ENCODE assay signal across 8 cellular contexts in the genomic region with DNA sequence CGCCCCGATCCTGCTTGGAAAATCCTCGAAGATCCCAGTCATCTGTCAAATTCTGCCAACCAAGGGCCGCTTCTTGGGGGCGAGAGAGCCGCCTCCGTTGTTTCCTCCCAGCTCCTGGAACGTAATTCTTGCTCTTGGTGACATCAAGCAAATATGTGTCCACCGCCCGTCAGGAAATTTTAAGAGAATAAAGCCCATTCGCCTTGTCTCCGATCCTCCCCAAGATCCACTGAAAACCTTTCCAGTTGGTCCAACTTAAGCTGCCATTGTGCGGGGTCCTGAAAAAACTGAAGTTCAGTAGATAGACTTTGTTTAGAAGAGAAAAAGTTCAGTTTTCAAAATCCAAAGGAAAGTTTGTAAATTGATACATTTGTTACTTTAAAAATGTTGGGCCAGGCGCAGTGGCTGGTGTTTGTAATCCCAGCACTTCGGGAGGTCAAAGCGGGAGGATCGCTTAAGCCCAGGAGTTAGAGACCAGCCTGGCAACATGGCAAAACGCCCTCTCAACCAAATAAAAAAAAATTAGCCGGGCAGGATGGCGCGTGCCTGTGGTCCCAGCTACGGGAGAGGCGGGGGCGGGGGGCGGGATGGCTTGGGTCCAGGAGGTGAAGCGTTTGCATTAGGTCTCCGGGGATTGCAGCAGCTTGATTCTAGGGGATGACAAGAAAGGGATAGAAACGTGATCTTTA. TPM values are rescaled to one million over a fixed set of nuclear protein-coding genes. Genes with fewer than 3 reads are reported as not detected.
DNase-seq lines count a peak whose midpoint lies in the region; ATAC-seq and TF ChIP-seq lines count a peak whose summit lies in the region.

No MANE protein-coding gene starts in this region.

- ATAC-seq in upper lobe of right lung: no peak
- ATAC-seq in HG03045 (IDR thresholded peaks at IDR 0.05; ENCODE audit: unreplicated experiment): no peak

- intact Hi-C loops in upper lobe of right lung (cut with DNase I): no loop called here

- H3K4me1 ChIP-seq in upper lobe of right lung: peaks cover 25% of the 10 kb centered on the region

- DNase-seq in DMS153 treated with DMSO at 0.1 percent for 48 hours (lab: John Stamatoyannopoulos, UW; ENCODE audit: unreplicated experiment) (peak; percentile 16), DMS153 (lab: John Stamatoyannopoulos, UW) (no peak), NCI-H345 (lab: John Stamatoyannopoulos, UW) (peak; percentile 72), lung microvascular endothelial cell (ENCODE audit: low read depth in 2 of 2) (peak; percentile 10 to 21), upper lobe of right lung (no peak), GOT3 (lab: John Stamatoyannopoulos, UW) (no peak)
- peak; percentile 5 for DNase-seq in central memory CD4-positive, alpha-beta T cell

- no peak for TF ChIP-seq CTCF in upper lobe of right lung (IDR thresholded peaks at IDR 0.05)

- H3K27me3 ChIP-seq in upper lobe of right lung: no peaks in the 10 kb centered on the region

- H3K4me3 ChIP-seq in upper lobe of right lung: peak overlapping the region; percentile 99

- no peaks in the 10 kb centered on the region for H3K9me3 ChIP-seq in upper lobe of right lung

- peaks cover 21% of the 10 kb centered on the region for H3K36me3 ChIP-seq in upper lobe of right lung

- peak overlapping the region; percentile 98 for H3K27ac ChIP-seq in upper lobe of right lung

RNA-seq across cellular contexts. Expression of a gene that starts 1.0 kb away (rescaled TPM):
- 5.4 and 9.9 TPM in 2 replicates for total RNA-seq in lung microvascular endothelial cell
- total RNA-seq in upper lobe of right lung: 34.9 TPM

Comparison
In these comparisons a context has a peak if more than half of its experiments do, and no peak if none do; other contexts are left out.
1. DNase-seq: peak in DMS153 treated with DMSO at 0.1 percent for 48 hours (single experiment), NCI-H345 (single experiment), central memory CD4-positive, alpha-beta T cell (single experiment) and lung microvascular endothelial cell (2 of 2); none in DMS153 (single experiment), upper lobe of right lung (single experiment) and GOT3 (single experiment).